Comparison of ENCODE assay signal across 11 cellular contexts in genomic region chr1:23185381-23185780, GRCh38. TPM values are rescaled to one million over a fixed set of nuclear protein-coding genes. Genes with fewer than 3 reads are reported as not detected.
"Had no signal": no experiment of that assay in that cellular context is flagged by ENCODE, and none has a peak within 500 bp of the region (broad histone marks: within the 10 kb centered on the region; RNA-seq: fewer than 3 reads in every experiment).

No MANE protein-coding gene starts in this region.

- H3K27me3 ChIP-seq: MG63, SJCRH30 had no signal

- H3K36me3 ChIP-seq: MG63, SJCRH30 had no signal

- H3K36me3 Mint-ChIP-seq: T-cell had no signal

- H3K27ac ChIP-seq: HL-60, SJCRH30 had no signal

- H3K9me3 ChIP-seq: MG63, SJCRH30 had no signal

- DNase-seq: MG63, NCI-H187, NCI-H2081 treated with DMSO at 0.1 percent for 48 hours, NCI-H226, NCI-H510A, NCI-H524 treated with DMSO at 0.1 percent for 48 hours, NCI-H774, SHP77 had no signal

- H3K9me3 Mint-ChIP-seq: T-cell had no signal

- H3K4me3 ChIP-seq: MG63, SJCRH30 had no signal

RNA-seq across cellular contexts. Expression of gene HTR1D, which starts 31.9 kb away (rescaled TPM):
- total RNA-seq: SJCRH30, T-cell had no signal
